ENCODE assay signal across 9 cellular contexts in genomic region chr2:157336137-157336721, GRCh38. TPM values are rescaled to one million over a fixed set of nuclear protein-coding genes. Genes with fewer than 3 reads are reported as not detected.
DNase-seq lines count a peak whose midpoint lies in the region; ATAC-seq, FAIRE-seq and TF ChIP-seq lines count a peak whose summit lies in the region.
"Had no signal": no experiment of that assay in that cellular context is flagged by ENCODE, and none has a peak within 500 bp of the region (broad histone marks: within the 10 kb centered on the region; RNA-seq: fewer than 3 reads in every experiment).

No MANE protein-coding gene starts in this region.

- no peak overlapping the region for H3K27ac Mint-ChIP-seq in memory B cell

- POLR2A ChIA-PET in BJ (lab: Charles Lee) = no interaction called here

- H3K36me3 ChIP-seq in BJ (ENCODE audit: control insufficient read depth, insufficient read depth, low read length) = no peaks in the 10 kb centered on the region

- ATAC-seq in memory B cell (ENCODE audit: low read depth) (peak; percentile 58), HG03565 (IDR thresholded peaks at IDR 0.05; ENCODE audit: unreplicated experiment) (no peak)

- CTCF ChIA-PET in BJ (lab: Yijun Ruan, JAX) = interaction anchor here (0.7 to 20.9 kb wide), 21 partner anchors 10 to 1959 kb away, joined by 3 to 308 read pairs (median 5); partner anchors contain the start of genes ERMN and GALNT5

- no peak for TF ChIP-seq POLR2A in GM12892 (IDR thresholded peaks at IDR 0.05; ENCODE audit: low read depth, low read length)

- H3K36me3 Mint-ChIP-seq in memory B cell = peaks cover 8% of the 10 kb centered on the region

- H3K4me3 Mint-ChIP-seq in memory B cell = no peak overlapping the region

- H3K9me3 Mint-ChIP-seq in memory B cell = no peaks in the 10 kb centered on the region

- H3K27me3 ChIP-seq in BJ (ENCODE audit: control insufficient read depth, insufficient read depth, low read length) = peaks cover 1% of the 10 kb centered on the region; the same call in 1 of the 2 replicates

- peaks cover 4% of the 10 kb centered on the region for H3K4me1 Mint-ChIP-seq in memory B cell

- no peaks in the 10 kb centered on the region for H3K27me3 Mint-ChIP-seq in memory B cell

- TF ChIP-seq CTCF in BJ (IDR thresholded peaks at IDR 0.05; ENCODE audit: insufficient read depth, low read depth, low read length) = peak; percentile 71
- peak; percentile 65 for TF ChIP-seq CTCF in cardiac fibroblast (IDR thresholded peaks at IDR 0.05; ENCODE audit: low read depth, low read length)

- H3K4me3 ChIP-seq in BJ (ENCODE audit: low read depth, low read length) (no peak overlapping the region), cardiac fibroblast (replicated peaks in 1 of 2; ENCODE audit: low read depth in 2 of 2, low read length in 2 of 2) (no peak overlapping the region)

- DNase-seq in BJ (ENCODE audit: low read depth) (no peak), GM12892 (ENCODE audit: insufficient read length) (no peak), HT-29 (ENCODE audit: low spot score) (peak; percentile 66), SKM-1 treated with dmso at 0.1 percent for 144 hours (lab: John Stamatoyannopoulos, UW; ENCODE audit: unreplicated experiment) (peak; percentile 45), cardiac fibroblast (ENCODE audit: low read depth in 2 of 2) (peak; percentile 49 to 68), memory B cell (ENCODE audit: low spot score in 2 of 2) (peak; percentile 30 to 38), OCI-M2 (lab: John Stamatoyannopoulos, UW; ENCODE audit: unreplicated experiment) (no peak)

- peak; percentile 63 for FAIRE-seq in GM12892 (lab: Jason Lieb, UNC)

RNA-seq across cellular contexts. Expression of gene ERMN, which starts 10.6 kb away (rescaled TPM):
- polyA plus RNA-seq in BJ (2011; rRNA removed) = 0.06 TPM in 1 of 2 replicates, not detected in the other
- polyA minus RNA-seq in BJ (2011; rRNA and poly(A)+ RNA removed) = not detected in 2 replicates
- 1.8 TPM for polyA plus RNA-seq in GM12892 (2012; ENCODE audit: missing spikeins)
- total RNA-seq in HT-29 (2014; rRNA removed; shearing (Covaris generic)) = not detected in 2 replicates
- total RNA-seq: renal cortical epithelial cell had no signal

Comparison
In these comparisons a context has a peak if more than half of its experiments do, and no peak if none do; other contexts are left out.
1. DNase-seq: peak in HT-29 (single experiment), SKM-1 treated with dmso at 0.1 percent for 144 hours (single experiment), cardiac fibroblast (2 of 2) and memory B cell (2 of 2); none in BJ (single experiment), GM12892 (single experiment) and OCI-M2 (single experiment).